Comparison of ENCODE assay signal across 15 cellular contexts in the genomic region with DNA sequence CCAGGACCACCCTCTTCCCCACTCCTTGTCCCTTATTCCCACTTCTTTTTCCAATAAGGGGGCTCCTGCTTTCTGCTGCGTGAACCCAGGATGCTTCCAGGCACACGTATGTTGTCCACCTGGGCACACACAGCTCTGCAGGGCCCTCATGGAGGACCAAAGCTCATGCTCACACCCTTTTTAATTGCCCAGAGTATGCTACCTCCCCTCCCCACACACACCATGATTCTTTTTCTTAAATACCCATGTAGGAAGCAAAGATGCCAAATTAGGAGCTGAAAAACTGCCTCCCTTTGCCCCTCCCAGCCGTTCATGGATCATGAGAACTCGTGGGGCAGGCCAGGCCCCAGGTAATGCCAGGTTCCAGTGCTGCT.
"Had no signal": no experiment of that assay in that cellular context is flagged by ENCODE, and none has a peak within 500 bp of the region (broad histone marks: within the 10 kb centered on the region; RNA-seq: fewer than 3 reads in every experiment).

No MANE protein-coding gene starts in this region.

- H3K27ac ChIP-seq: pancreas, uterus had no signal

- H3K27ac Mint-ChIP-seq: activated naive CD8-positive, alpha-beta T cell treated with anti-CD3 and anti-CD28 coated beads, Interleukin-2, amount 50 U/mL, for 24 hours had no signal

- H3K9me3 ChIP-seq: pancreas, uterus had no signal

- H3K27me3 ChIP-seq: pancreas, uterus had no signal

- H3K36me3 ChIP-seq: pancreas, uterus had no signal

- ATAC-seq: activated naive CD8-positive, alpha-beta T cell treated with anti-CD3 and anti-CD28 coated beads, Interleukin-2, amount 50 U/mL, for 24 hours; left ventricle myocardium superior; pancreas; sciatic nerve had no signal

- H3K4me3 Mint-ChIP-seq: activated naive CD8-positive, alpha-beta T cell treated with anti-CD3 and anti-CD28 coated beads, Interleukin-2, amount 50 U/mL, for 24 hours had no signal

- DNase-seq: activated CD4-positive, alpha-beta T cell treated with anti-CD3 and anti-CD28 coated beads for 1 hour; activated CD4-positive, alpha-beta T cell treated with anti-CD3 and anti-CD28 coated beads, Interleukin-2, amount 50 U/mL, for 4 hours; activated naive CD4-positive, alpha-beta T cell treated with Interleukin-2 at 50 U/mL for 16 hours; activated naive CD8-positive, alpha-beta T cell treated with anti-CD3 and anti-CD28 coated beads, Interleukin-2, amount 50 U/mL, for 24 hours; activated T-cell treated with anti-CD3 and anti-CD28 coated beads for 4 hours; aorta; erythroblast; kidney; left ventricle myocardium superior; stimulated activated CD4-positive, alpha-beta T cell treated with anti-CD3 and anti-CD28 coated beads, Interleukin-1b, Interleukin-23, amount 100 ng/mL, for 48 hours; T-helper 1 cell; T1000; uterus had no signal

- H3K4me3 ChIP-seq: pancreas, uterus had no signal

- H3K9me3 Mint-ChIP-seq: activated naive CD8-positive, alpha-beta T cell treated with anti-CD3 and anti-CD28 coated beads, Interleukin-2, amount 50 U/mL, for 24 hours had no signal
